8 cellular contexts compared by ENCODE assay signal in the genomic region with DNA sequence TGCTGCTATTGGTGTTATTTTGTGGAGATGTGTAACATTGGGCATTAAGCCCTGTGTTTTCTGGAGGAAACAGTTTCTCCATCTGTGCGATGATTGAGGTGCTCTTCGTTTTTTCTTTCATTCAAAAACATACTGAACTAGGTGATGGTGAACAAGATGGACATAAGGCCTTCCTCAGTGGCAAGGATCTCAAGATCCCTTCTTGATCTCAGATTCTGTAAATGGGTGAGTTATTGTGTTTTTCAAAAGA. TPM values are rescaled to one million over a fixed set of nuclear protein-coding genes. Genes with fewer than 3 reads are reported as not detected.
DNase-seq lines count a peak whose midpoint lies in the region; ATAC-seq and TF ChIP-seq lines count a peak whose summit lies in the region.

No MANE protein-coding gene starts in this region.

- CTCF ChIA-PET in activated CD4-positive, alpha-beta T cell treated with anti-CD3 and anti-CD28 coated beads for 36 hours (lab: Charles Lee) = interaction anchor here (1.2 to 1.8 kb wide), 2 partner anchors 176 to 177 kb away, joined by 4 to 6 read pairs; no protein-coding TSS in a partner anchor

- H2AFZ ChIP-seq in SU-DHL-6 (ENCODE audit: low read depth, low read length, severe bottlenecking) = peak overlapping the region; percentile 95

- peak overlapping the region; percentile 72 for H3K4me3 Mint-ChIP-seq in activated CD4-positive, alpha-beta T cell treated with anti-CD3 and anti-CD28 coated beads for 36 hours
- H3K4me3 Mint-ChIP-seq in stimulated activated naive CD8-positive, alpha-beta T cell treated with anti-CD3 and anti-CD28 coated beads, Interleukin-15, amount 100 ng/mL, for 72 hours = peak overlapping the region; percentile 76 to 80

- peaks cover 7% of the 10 kb centered on the region; the same call in 1 of the 2 replicates for H3K36me3 ChIP-seq in SU-DHL-6 (ENCODE audit: low read length)
- no peaks in the 10 kb centered on the region for H3K36me3 ChIP-seq in colonic mucosa

- peak overlapping the region; percentile 51 for H3K9ac ChIP-seq in SU-DHL-6 (ENCODE audit: low read length)
- peak overlapping the region in 1 of 2 donors; percentile 74 for H3K9ac ChIP-seq in colonic mucosa (ENCODE audit: low read depth in 2 of 2, low read length in 2 of 2)

- intact Hi-C loops in activated CD4-positive, alpha-beta T cell treated with anti-CD3 and anti-CD28 coated beads for 36 hours (cut with DNase I, micrococcal nuclease) = no loop called here
- intact Hi-C loops in right cardiac atrium (cut with DNase I) (no loop called here), colonic mucosa (cut with DNase I) (no loop called here)

- peaks cover 17% of the 10 kb centered on the region for H3K27me3 Mint-ChIP-seq in activated CD4-positive, alpha-beta T cell treated with anti-CD3 and anti-CD28 coated beads for 36 hours
- peaks cover 11% of the 10 kb centered on the region for H3K27me3 Mint-ChIP-seq in stimulated activated naive CD8-positive, alpha-beta T cell treated with anti-CD3 and anti-CD28 coated beads, Interleukin-15, amount 100 ng/mL, for 72 hours

- H3K4me1 ChIP-seq in right cardiac atrium (ENCODE audit: control insufficient read depth, insufficient read depth, low read length) (peaks cover 5% of the 10 kb centered on the region), colonic mucosa (no peaks in the 10 kb centered on the region)

- WGBS in right cardiac atrium = 66% methylated on average over 2 of the region's 2 CpGs

- H3K9me3 ChIP-seq in SU-DHL-6 (ENCODE audit: insufficient read depth, low read length) (no peaks in the 10 kb centered on the region), right cardiac atrium (ENCODE audit: control insufficient read depth, low read length) (no peaks in the 10 kb centered on the region), colonic mucosa (no peaks in the 10 kb centered on the region)

- no peak overlapping the region for H3K27ac Mint-ChIP-seq in activated CD4-positive, alpha-beta T cell treated with anti-CD3 and anti-CD28 coated beads for 36 hours
- peak overlapping the region in 1 of 2 donors; percentile 91 for H3K27ac Mint-ChIP-seq in stimulated activated naive CD8-positive, alpha-beta T cell treated with anti-CD3 and anti-CD28 coated beads, Interleukin-15, amount 100 ng/mL, for 72 hours

- H3K9me2 ChIP-seq in SU-DHL-6 (replicated peaks; ENCODE audit: insufficient read depth, low read length) = no peaks in the 10 kb centered on the region

- peaks cover 21% of the 10 kb centered on the region; the same call in 1 of the 2 replicates for H3F3A ChIP-seq in SU-DHL-6 (ENCODE audit: insufficient read depth)

- H3K79me2 ChIP-seq in SU-DHL-6 (ENCODE audit: insufficient read depth, low read length) = no peaks in the 10 kb centered on the region

- no peak for ATAC-seq in activated CD4-positive, alpha-beta T cell treated with anti-CD3 and anti-CD28 coated beads for 36 hours
- no peak for ATAC-seq in right cardiac atrium
- ATAC-seq in stimulated activated naive CD8-positive, alpha-beta T cell treated with anti-CD3 and anti-CD28 coated beads, Interleukin-15, amount 100 ng/mL, for 72 hours = no peak

- H3K4me1 Mint-ChIP-seq in activated CD4-positive, alpha-beta T cell treated with anti-CD3 and anti-CD28 coated beads for 36 hours = peaks cover 13% of the 10 kb centered on the region
- H3K4me1 Mint-ChIP-seq in stimulated activated naive CD8-positive, alpha-beta T cell treated with anti-CD3 and anti-CD28 coated beads, Interleukin-15, amount 100 ng/mL, for 72 hours = peaks cover 16% of the 10 kb centered on the region

- H3K4me3 ChIP-seq in SU-DHL-6 (ENCODE audit: insufficient read depth, low read length, poor library complexity, severe bottlenecking) (peak overlapping the region; percentile 66), right cardiac atrium (ENCODE audit: low read length) (peak overlapping the region; percentile 93), colonic mucosa (no peak overlapping the region)

- DNase-seq in activated CD4-positive, alpha-beta T cell treated with anti-CD3 and anti-CD28 coated beads for 36 hours = no peak
- no peak for DNase-seq in activated CD4-positive, alpha-beta T cell treated with anti-CD3 and anti-CD28 coated beads, Interleukin-2, amount 50 U/mL, for 4 hours
- no peak for DNase-seq in right cardiac atrium
- DNase-seq in stimulated activated naive CD8-positive, alpha-beta T cell treated with anti-CD3 and anti-CD28 coated beads, Interleukin-15, amount 100 ng/mL, for 72 hours = no peak
- no peak for DNase-seq in GM20000 (ENCODE audit: low spot score)
- DNase-seq in colonic mucosa = no peak
- DNase-seq in MV-4-11 (lab: John Stamatoyannopoulos, UW) = no peak

- no peaks in the 10 kb centered on the region for H4K20me1 ChIP-seq in SU-DHL-6 (ENCODE audit: low read depth, low read length)

- TF ChIP-seq CTCF in SU-DHL-6 (IDR thresholded peaks at IDR 0.05; ENCODE audit: insufficient read depth, low read length, poor library complexity, severe bottlenecking) (no peak), GM20000 (IDR thresholded peaks at IDR 0.05; ENCODE audit: extremely low read depth, missing control alignments) (no peak), colonic mucosa (IDR thresholded peaks at IDR 0.05) (no peak)

- no peaks in the 10 kb centered on the region for H3K27me3 ChIP-seq in SU-DHL-6 (ENCODE audit: low read length)
- H3K27me3 ChIP-seq in right cardiac atrium (ENCODE audit: control insufficient read depth, insufficient read depth) = no peaks in the 10 kb centered on the region
- H3K27me3 ChIP-seq in colonic mucosa = no peaks in the 10 kb centered on the region

- POLR2A ChIA-PET in activated CD4-positive, alpha-beta T cell treated with anti-CD3 and anti-CD28 coated beads for 36 hours (lab: Charles Lee) = no interaction called here

- H3K9me3 Mint-ChIP-seq in activated CD4-positive, alpha-beta T cell treated with anti-CD3 and anti-CD28 coated beads for 36 hours (ENCODE audit: low read depth) = no peaks in the 10 kb centered on the region
- H3K9me3 Mint-ChIP-seq in stimulated activated naive CD8-positive, alpha-beta T cell treated with anti-CD3 and anti-CD28 coated beads, Interleukin-15, amount 100 ng/mL, for 72 hours = no peaks in the 10 kb centered on the region

- H3K36me3 Mint-ChIP-seq in activated CD4-positive, alpha-beta T cell treated with anti-CD3 and anti-CD28 coated beads for 36 hours (ENCODE audit: low read depth) = no peaks in the 10 kb centered on the region

- H3K4me2 ChIP-seq in SU-DHL-6 (ENCODE audit: low read depth, low read length, poor library complexity, severe bottlenecking) = peak overlapping the region; percentile 79

- H3K27ac ChIP-seq in SU-DHL-6 (ENCODE audit: low read depth, low read length) = no peak overlapping the region
- no peak overlapping the region for H3K27ac ChIP-seq in right cardiac atrium (ENCODE audit: low read length)
- H3K27ac ChIP-seq in colonic mucosa = no peak overlapping the region

RNA-seq across cellular contexts. Expression of a gene that starts 0.8 kb away (rescaled TPM):
- total RNA-seq in activated CD4-positive, alpha-beta T cell treated with anti-CD3 and anti-CD28 coated beads for 36 hours = 1 to 10 TPM; 3.9 to 4.4 TPM
- total RNA-seq in right cardiac atrium = 10 to 100 TPM; 10.7 to 14.0 (median 12.6) TPM
- polyA plus RNA-seq in right cardiac atrium = 5.3 TPM
- 10 to 100 TPM; 11.8 to 17.1 TPM for total RNA-seq in colonic mucosa
